ENCODE assay signal across 11 cellular contexts in the genomic region with DNA sequence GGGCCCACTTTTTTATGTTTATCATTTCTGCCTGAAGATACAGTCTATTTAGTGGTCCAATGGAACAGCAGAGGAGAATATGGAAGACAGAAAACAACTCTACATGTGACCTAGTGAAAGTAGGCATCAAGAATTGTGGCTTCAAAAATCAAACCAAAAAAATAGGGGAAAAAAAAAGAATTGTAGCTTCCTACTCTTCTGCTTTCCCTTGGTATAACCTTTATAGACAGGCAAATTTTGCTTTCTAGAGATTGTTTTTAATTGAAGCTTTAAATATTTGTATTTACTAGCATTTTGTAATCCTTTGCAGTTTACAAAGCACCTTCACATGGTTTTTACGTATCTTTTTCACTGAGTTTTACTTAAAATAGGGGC. TPM values are rescaled to one million over a fixed set of nuclear protein-coding genes. Genes with fewer than 3 reads are reported as not detected.
A peak's percentile ranks its signal among the peaks of the same experiment; 100 is the strongest.
DNase-seq lines count a peak whose midpoint lies in the region; ATAC-seq and TF ChIP-seq lines count a peak whose summit lies in the region.
"Had no signal": no experiment of that assay in that cellular context is flagged by ENCODE, and none has a peak within 500 bp of the region (broad histone marks: within the 10 kb centered on the region; RNA-seq: fewer than 3 reads in every experiment).

No MANE protein-coding gene starts in this region.

- CTCF ChIA-PET in T-cell (lab: Charles Lee) = interaction anchor here (0.6 to 2.5 kb wide), 13 partner anchors 12 to 238 kb away, joined by 3 to 43 read pairs (median 6); a partner anchor contains a TSS

- 75 to 81% methylated on average over 1 of the region's 1 CpG for WGBS in thyroid gland, 2 donors

- H3K9me3 Mint-ChIP-seq in activated T-cell treated with anti-CD3 and anti-CD28 coated beads, Interleukin-2, amount 50 U/mL, for 24 hours = no peaks in the 10 kb centered on the region
- H3K9me3 Mint-ChIP-seq in T-cell = no peaks in the 10 kb centered on the region

- H3K4me1 ChIP-seq in foreskin keratinocyte (peaks cover 24% of the 10 kb centered on the region), thyroid gland (peaks cover 59 to 88% of the 10 kb centered on the region in 2 donors)

- H3K27ac ChIP-seq in foreskin keratinocyte = peak overlapping the region; percentile 73
- H3K27ac ChIP-seq in thyroid gland = peak overlapping the region; percentile 69 to 76 (median 70)

- ATAC-seq in T-cell (replicated peaks in 1 of 4) (no peak), foreskin keratinocyte (no peak)
- ATAC-seq: gastroesophageal sphincter had no signal

- H3K27me3 Mint-ChIP-seq in activated T-cell treated with anti-CD3 and anti-CD28 coated beads, Interleukin-2, amount 50 U/mL, for 24 hours = no peaks in the 10 kb centered on the region
- no peaks in the 10 kb centered on the region for H3K27me3 Mint-ChIP-seq in T-cell

- H3K27ac Mint-ChIP-seq in activated T-cell treated with anti-CD3 and anti-CD28 coated beads, Interleukin-2, amount 50 U/mL, for 24 hours = peak overlapping the region; percentile 66
- H3K27ac Mint-ChIP-seq in T-cell = peak overlapping the region; percentile 96 to 98

- no peaks in the 10 kb centered on the region for H3K36me3 ChIP-seq in thyroid gland

- H3K27me3 ChIP-seq in foreskin keratinocyte = no peaks in the 10 kb centered on the region
- no peaks in the 10 kb centered on the region for H3K27me3 ChIP-seq in thyroid gland
- H3K27me3 ChIP-seq: gastroesophageal sphincter had no signal

- no peak for DNase-seq in activated T-cell treated with anti-CD3 and anti-CD28 coated beads, Interleukin-2, amount 50 U/mL, for 24 hours
- no peak for DNase-seq in activated T-cell treated with anti-CD3 and anti-CD28 coated beads, Interleukin-2, amount 50 U/mL, for 48 hours
- DNase-seq in T-cell = no peak
- no peak for DNase-seq in foreskin keratinocyte
- no peak for DNase-seq in thyroid gland
- no peak for DNase-seq in NCI-H2227 treated with DMSO at 0.1 percent for 48 hours (lab: John Stamatoyannopoulos, UW)
- no peak for DNase-seq in NCI-H2107 treated with DMSO at 0.1 percent for 48 hours (lab: John Stamatoyannopoulos, UW; ENCODE audit: unreplicated experiment)
- DNase-seq in NCI-H446 treated with DMSO at 0.1 percent for 48 hours (lab: John Stamatoyannopoulos, UW) = no peak
- DNase-seq: left cardiac atrium had no signal

- no peak for TF ChIP-seq POLR2A in thyroid gland (IDR thresholded peaks at IDR 0.05)

- intact Hi-C loops in thyroid gland (cut with DNase I) = no loop called here

- no peaks in the 10 kb centered on the region for H3K9me3 ChIP-seq in thyroid gland
- H3K9me3 ChIP-seq: gastroesophageal sphincter had no signal

- peaks cover 61% of the 10 kb centered on the region for H3K4me1 Mint-ChIP-seq in activated T-cell treated with anti-CD3 and anti-CD28 coated beads, Interleukin-2, amount 50 U/mL, for 24 hours (ENCODE audit: low read depth)
- peaks cover 46 to 62% (median 61%) of the 10 kb centered on the region in 3 donors for H3K4me1 Mint-ChIP-seq in T-cell

- peaks cover 25% of the 10 kb centered on the region for H3K36me3 Mint-ChIP-seq in activated T-cell treated with anti-CD3 and anti-CD28 coated beads, Interleukin-2, amount 50 U/mL, for 24 hours (ENCODE audit: low read depth)
- peaks cover 8% of the 10 kb centered on the region for H3K36me3 Mint-ChIP-seq in T-cell

- peak overlapping the region; percentile 55 for H3K4me3 Mint-ChIP-seq in activated T-cell treated with anti-CD3 and anti-CD28 coated beads, Interleukin-2, amount 50 U/mL, for 24 hours
- H3K4me3 Mint-ChIP-seq in T-cell = peak overlapping the region; percentile 72 to 84 (median 81)

- POLR2A ChIA-PET in T-cell (lab: Charles Lee) = interaction anchor here (0.5 to 1.9 kb wide), 6 partner anchors 13 to 249 kb away, joined by 3 to 11 read pairs (median 4); a partner anchor contains a TSS

- TF ChIP-seq CTCF in foreskin keratinocyte (conservative IDR thresholded peaks at IDR 0.05) (no peak), thyroid gland (IDR thresholded peaks at IDR 0.05) (no peak)

- no peak overlapping the region for H3K4me3 ChIP-seq in thyroid gland (replicated peaks in 1 of 3)
- H3K4me3 ChIP-seq: gastroesophageal sphincter had no signal

RNA-seq across cellular contexts. Expression of a gene that starts 14.3 kb away (rescaled TPM):
- total RNA-seq in T-cell = 10 to 100 TPM in 3 of 5 donors, 1 to 10 TPM in 2; 8.8 to 23.6 (median 19.1) TPM
- 2.7 TPM in 2 replicates for total RNA-seq in foreskin keratinocyte
- 0.72 and 1.0 TPM in 2 replicates for polyA plus RNA-seq in foreskin keratinocyte
- total RNA-seq in thyroid gland = 10 to 100 TPM; 24.2 to 39.0 (median 25.5) TPM

RNA-seq across cellular contexts. Expression of a gene that starts 32.9 kb away (rescaled TPM):
- total RNA-seq in T-cell (under 1 TPM in 1 of 5 donors, not detected in 4; 0.09 TPM), foreskin keratinocyte (not detected in 2 replicates), thyroid gland (10 to 100 TPM in 1 of 4 donors, 1 to 10 TPM in 3; 3.5 to 15.6 (median 6.8) TPM)
- 0.02 and 0.03 TPM in 2 replicates for polyA plus RNA-seq in foreskin keratinocyte
- total RNA-seq: osteocyte had no signal

RNA-seq across cellular contexts. Expression of a gene that starts 42.8 kb away (rescaled TPM):
- total RNA-seq in T-cell (not detected), foreskin keratinocyte (not detected in 2 replicates), thyroid gland (not detected)
- not detected in 2 replicates for polyA plus RNA-seq in foreskin keratinocyte
- total RNA-seq: gastroesophageal sphincter, left cardiac atrium, osteocyte had no signal

RNA-seq across cellular contexts. Expression of a gene that starts 43.8 kb away (rescaled TPM):
- total RNA-seq in T-cell (10 to 100 TPM in 3 of 5 donors, 1 to 10 TPM in 2; 8.5 to 17.7 (median 17.1) TPM), foreskin keratinocyte (48.0 and 57.2 TPM in 2 replicates), thyroid gland (10 to 100 TPM; 18.3 to 65.8 (median 27.3) TPM)
- polyA plus RNA-seq in foreskin keratinocyte = 89.8 and 91.0 TPM in 2 replicates

RNA-seq across cellular contexts. Expression of a gene that starts 45.7 kb away (rescaled TPM):
- total RNA-seq in T-cell (not detected), foreskin keratinocyte (not detected in 2 replicates), thyroid gland (under 1 TPM in 1 of 4 donors, not detected in 3; 0.33 TPM)
- 0.08 TPM in 1 of 2 replicates, not detected in the other for polyA plus RNA-seq in foreskin keratinocyte
- total RNA-seq: gastroesophageal sphincter, left cardiac atrium, osteocyte had no signal
